ENCODE assay signal across 8 cellular contexts in genomic region chr2:186590538-186591441, GRCh38. TPM values are rescaled to one million over a fixed set of nuclear protein-coding genes. Genes with fewer than 3 reads are reported as not detected.
DNase-seq lines count a peak whose midpoint lies in the region; ATAC-seq and TF ChIP-seq lines count a peak whose summit lies in the region.

No MANE protein-coding gene starts in this region.

- no peaks in the 10 kb centered on the region for H3K36me3 Mint-ChIP-seq in activated naive CD4-positive, alpha-beta T cell treated with anti-CD3 and anti-CD28 coated beads for 36 hours (ENCODE audit: low read depth)

- no peaks in the 10 kb centered on the region for H3K27me3 Mint-ChIP-seq in activated naive CD4-positive, alpha-beta T cell treated with anti-CD3 and anti-CD28 coated beads for 36 hours (ENCODE audit: low read depth)

- no peak for TF ChIP-seq CTCF in astrocyte of the cerebellum (IDR thresholded peaks at IDR 0.05; ENCODE audit: low read depth, low read length, missing control alignments)
- TF ChIP-seq CTCF in hepatocyte (IDR thresholded peaks at IDR 0.05; ENCODE audit: poor library complexity) = no peak

- no peaks in the 10 kb centered on the region for H3K27me3 ChIP-seq in hepatocyte

- H3K4me3 ChIP-seq in astrocyte of the cerebellum (ENCODE audit: low read depth, low read length) (peak overlapping the region; percentile 99), hepatocyte (peak overlapping the region; percentile 96)

- peak overlapping the region; percentile 79 for H3K4me2 ChIP-seq in hepatocyte

- WGBS in hepatocyte (ENCODE audit: low lambda C conversion rate, missing lambda C conversion rate) = 1% methylated on average over 24 of the region's 25 CpGs

- peaks cover 54% of the 10 kb centered on the region for H3K79me2 ChIP-seq in hepatocyte

- peaks cover 13% of the 10 kb centered on the region for H4K20me1 ChIP-seq in hepatocyte (ENCODE audit: insufficient read depth, poor library complexity, severe bottlenecking)

- H3K4me1 Mint-ChIP-seq in activated naive CD4-positive, alpha-beta T cell treated with anti-CD3 and anti-CD28 coated beads for 36 hours (ENCODE audit: low read depth) = peaks cover 23% of the 10 kb centered on the region

- peaks cover 5% of the 10 kb centered on the region for H3K4me1 ChIP-seq in hepatocyte (ENCODE audit: insufficient read depth)

- no peaks in the 10 kb centered on the region for H3K9me3 Mint-ChIP-seq in activated naive CD4-positive, alpha-beta T cell treated with anti-CD3 and anti-CD28 coated beads for 36 hours

- peak overlapping the region; percentile 67 for H2AFZ ChIP-seq in hepatocyte

- H3K36me3 ChIP-seq in hepatocyte (replicated peaks; ENCODE audit: insufficient read depth, low read depth) = no peaks in the 10 kb centered on the region

- CTCF ChIA-PET in activated naive CD4-positive, alpha-beta T cell treated with anti-CD3 and anti-CD28 coated beads for 36 hours (lab: Charles Lee) = interaction anchor here (1.5 kb wide), 1 partner anchor 51 kb away, joined by 12 read pairs; no protein-coding TSS in a partner anchor

- no peaks in the 10 kb centered on the region for H3K9me3 ChIP-seq in hepatocyte (ENCODE audit: low read depth)

- peak; percentile 14 for ATAC-seq in HG02870 (IDR thresholded peaks at IDR 0.05; ENCODE audit: unreplicated experiment)
- no peak for ATAC-seq in HG03571 (IDR thresholded peaks at IDR 0.05; ENCODE audit: unreplicated experiment)

- in situ Hi-C loops in astrocyte of the cerebellum (cut with HindIII; ENCODE audit: low sequenced_read_pairs) = loop anchor here (5.0 kb wide), 1 partner anchor 57 kb away; no protein-coding TSS in a partner anchor

- H3K27ac ChIP-seq in hepatocyte = peak overlapping the region; percentile 99

- H3K9me2 ChIP-seq in hepatocyte (replicated peaks; ENCODE audit: insufficient read depth) = no peaks in the 10 kb centered on the region

- DNase-seq in activated naive CD4-positive, alpha-beta T cell treated with anti-CD3 and anti-CD28 coated beads for 36 hours = peak; percentile 38
- DNase-seq in activated naive CD4-positive, alpha-beta T cell (lab: John Stamatoyannopoulos, UW) = no peak
- DNase-seq in OCI-M1 (lab: John Stamatoyannopoulos, UW) = peak; percentile 90
- DNase-seq in astrocyte of the cerebellum (ENCODE audit: low read depth) = no peak
- DNase-seq in hepatocyte (ENCODE audit: low spot score) = peak; percentile 47
- DNase-seq in putamen (ENCODE audit: low spot score) = peak; percentile 50

- intact Hi-C loops in activated naive CD4-positive, alpha-beta T cell treated with anti-CD3 and anti-CD28 coated beads for 36 hours (cut with micrococcal nuclease) = loop anchor here (1.0 to 5.0 kb wide), 5 partner anchors 51 to 856 kb away; partner anchors contain the start of gene ZC3H15

- peak overlapping the region; percentile 57 for H3K27ac Mint-ChIP-seq in activated naive CD4-positive, alpha-beta T cell treated with anti-CD3 and anti-CD28 coated beads for 36 hours

- peak overlapping the region; percentile 84 for H3K4me3 Mint-ChIP-seq in activated naive CD4-positive, alpha-beta T cell treated with anti-CD3 and anti-CD28 coated beads for 36 hours

RNA-seq across cellular contexts. Expression of gene ITGAV, which starts 0.9 kb away (rescaled TPM):
- total RNA-seq in activated naive CD4-positive, alpha-beta T cell treated with anti-CD3 and anti-CD28 coated beads for 36 hours = 1 to 10 TPM; 4.5 to 5.0 TPM
- total RNA-seq in hepatocyte = 109 and 135 TPM in 2 replicates
- 32.4 and 32.7 TPM in 2 replicates for polyA plus RNA-seq in hepatocyte

Comparison
In these comparisons a context has a peak if more than half of its experiments do, and no peak if none do; other contexts are left out.
1. DNase-seq: peak in activated naive CD4-positive, alpha-beta T cell treated with anti-CD3 and anti-CD28 coated beads for 36 hours (single experiment), OCI-M1 (single experiment), hepatocyte (single experiment) and putamen (single experiment); none in activated naive CD4-positive, alpha-beta T cell (0 of 4) and astrocyte of the cerebellum (single experiment).
2. RNA of gene ITGAV, which starts 0.9 kb away (total RNA-seq): 109 to 135 TPM in hepatocyte; 4.5 to 5.0 TPM in activated naive CD4-positive, alpha-beta T cell treated with anti-CD3 and anti-CD28 coated beads for 36 hours; every median in the first group is over 10 times any median in the second.